ENCODE assay signal across 1 cellular context in genomic region chr7:107111196-107111595, GRCh38.
TF ChIP-seq lines count a peak whose summit lies in the region.

No MANE protein-coding gene starts in this region.

TF ChIP-seq in K562, 482 proteins besides CTCF, POLR2A, EP300 and RAD21 (continued from another document):
- no peak for TF ChIP-seq PREB (CRISPR knock-in tag; IDR thresholded peaks at IDR 0.05)
- no peak for TF ChIP-seq NCOR1 (IDR thresholded peaks at IDR 0.05)
